8 cellular contexts compared by ENCODE assay signal in genomic region chr3:122533931-122534334, GRCh38. TPM values are rescaled to one million over a fixed set of nuclear protein-coding genes. Genes with fewer than 3 reads are reported as not detected.
A peak's percentile ranks its signal among the peaks of the same experiment; 100 is the strongest.
DNase-seq lines count a peak whose midpoint lies in the region; ATAC-seq and TF ChIP-seq lines count a peak whose summit lies in the region.

No MANE protein-coding gene starts in this region.

- DNase-seq in ELF-1 (ENCODE audit: low read depth, low spot score) (peak; percentile 68), iris pigment epithelial cell (ENCODE audit: low read depth) (peak; percentile 91), SK-N-DZ (ENCODE audit: low spot score) (no peak), neural progenitor cell (ENCODE audit: low spot score) (no peak), G401 (ENCODE audit: low spot score) (no peak)
- peak; percentile 81 for DNase-seq in activated CD4-positive, alpha-beta T cell treated with anti-CD3 and anti-CD28 coated beads, Interleukin-2, amount 10 ng/mL, durations not matched to agents 24 days and 14 days

- H3K36me3 ChIP-seq in neural progenitor cell, result no peaks in the 10 kb centered on the region

- peaks cover 76% of the 10 kb centered on the region for H3K36me3 Mint-ChIP-seq in activated CD4-positive, alpha-beta T cell treated with anti-CD3 and anti-CD28 coated beads, Interleukin-2, amount 10 ng/mL, durations not matched to agents 24 days and 14 days (ENCODE audit: low read depth)
- H3K36me3 Mint-ChIP-seq in neural progenitor cell, result no peaks in the 10 kb centered on the region

- H3K27me3 Mint-ChIP-seq in activated CD4-positive, alpha-beta T cell treated with anti-CD3 and anti-CD28 coated beads, Interleukin-2, amount 10 ng/mL, durations not matched to agents 24 days and 14 days, result no peaks in the 10 kb centered on the region
- H3K27me3 Mint-ChIP-seq in neural progenitor cell (ENCODE audit: insufficient read depth, low read depth), result peaks cover 5% of the 10 kb centered on the region

- H3K27me3 ChIP-seq in neural progenitor cell, result no peaks in the 10 kb centered on the region

- ATAC-seq in GM21390 (IDR thresholded peaks at IDR 0.05; ENCODE audit: unreplicated experiment) (peak; percentile 100), HG03565 (IDR thresholded peaks at IDR 0.05; ENCODE audit: unreplicated experiment) (peak; percentile 98)

- H3K4me1 Mint-ChIP-seq in activated CD4-positive, alpha-beta T cell treated with anti-CD3 and anti-CD28 coated beads, Interleukin-2, amount 10 ng/mL, durations not matched to agents 24 days and 14 days, result peaks cover 46% of the 10 kb centered on the region
- H3K4me1 Mint-ChIP-seq in neural progenitor cell, result no peaks in the 10 kb centered on the region

- no peak for TF ChIP-seq CTCF in neural progenitor cell (IDR thresholded peaks at IDR 0.05)

- in situ Hi-C loops in G401 (cut with HindIII; ENCODE audit: low sequenced_read_pairs), result no loop called here

- H3K27ac Mint-ChIP-seq in activated CD4-positive, alpha-beta T cell treated with anti-CD3 and anti-CD28 coated beads, Interleukin-2, amount 10 ng/mL, durations not matched to agents 24 days and 14 days, result peak overlapping the region; percentile 63
- H3K27ac Mint-ChIP-seq in neural progenitor cell, result no peak overlapping the region

- H3K9ac ChIP-seq in neural progenitor cell, result no peak overlapping the region

- H3K4me3 Mint-ChIP-seq in activated CD4-positive, alpha-beta T cell treated with anti-CD3 and anti-CD28 coated beads, Interleukin-2, amount 10 ng/mL, durations not matched to agents 24 days and 14 days, result peak overlapping the region; percentile 9
- no peak overlapping the region for H3K4me3 Mint-ChIP-seq in neural progenitor cell

- no peak overlapping the region for H2AFZ ChIP-seq in neural progenitor cell (replicated peaks)

- no peak overlapping the region for H3K27ac ChIP-seq in neural progenitor cell

- no peaks in the 10 kb centered on the region for H3K9me3 Mint-ChIP-seq in activated CD4-positive, alpha-beta T cell treated with anti-CD3 and anti-CD28 coated beads, Interleukin-2, amount 10 ng/mL, durations not matched to agents 24 days and 14 days
- no peaks in the 10 kb centered on the region for H3K9me3 Mint-ChIP-seq in neural progenitor cell

- no peak overlapping the region for H3K4me3 ChIP-seq in neural progenitor cell

- H3F3A ChIP-seq in neural progenitor cell (ENCODE audit: low read depth), result no peaks in the 10 kb centered on the region

- H4K20me1 ChIP-seq in neural progenitor cell (ENCODE audit: low read depth), result no peaks in the 10 kb centered on the region

- peaks cover 3% of the 10 kb centered on the region for H3K4me1 ChIP-seq in neural progenitor cell

- no peak overlapping the region for H3K4me2 ChIP-seq in neural progenitor cell

- intact Hi-C loops in activated CD4-positive, alpha-beta T cell treated with anti-CD3 and anti-CD28 coated beads, Interleukin-2, amount 10 ng/mL, durations not matched to agents 24 days and 14 days (cut with micrococcal nuclease), result loop anchor here (1.0 to 5.0 kb wide), 9 partner anchors 20 to 141 kb away; partner anchors contain the start of genes DTX3L, KPNA1, PARP15 and PARP9

- H3K79me2 ChIP-seq in neural progenitor cell (ENCODE audit: low read depth), result no peaks in the 10 kb centered on the region

- no peaks in the 10 kb centered on the region for H3K9me3 ChIP-seq in neural progenitor cell (ENCODE audit: low read depth)

RNA-seq across cellular contexts. Expression of gene KPNA1, which starts 19.2 kb away (rescaled TPM):
- 78.4 and 79.4 TPM in 2 replicates for total RNA-seq in activated CD4-positive, alpha-beta T cell treated with anti-CD3 and anti-CD28 coated beads, Interleukin-2, amount 10 ng/mL, durations not matched to agents 24 days and 14 days
- polyA plus RNA-seq in SK-N-DZ (2014; cell fraction: cytosol; rRNA removed), result 22.0 and 26.7 TPM in 2 replicates
- 41.8 and 46.3 TPM in 2 replicates for polyA plus RNA-seq in SK-N-DZ (2014; cell fraction: nucleus; rRNA removed)
- 36.9 and 37.1 TPM in 2 replicates for total RNA-seq in neural progenitor cell (ENCODE audit: low replicate concordance)
- total RNA-seq in G401 (2014; rRNA removed; shearing (Covaris generic)), result 30.8 and 58.9 TPM in 2 replicates

RNA-seq across cellular contexts. Expression of gene PARP9, which starts 30.2 kb away (rescaled TPM):
- 45.7 and 47.9 TPM in 2 replicates for total RNA-seq in activated CD4-positive, alpha-beta T cell treated with anti-CD3 and anti-CD28 coated beads, Interleukin-2, amount 10 ng/mL, durations not matched to agents 24 days and 14 days
- 3.2 and 3.5 TPM in 2 replicates for polyA plus RNA-seq in SK-N-DZ (2014; cell fraction: cytosol; rRNA removed)
- 3.5 and 3.7 TPM in 2 replicates for polyA plus RNA-seq in SK-N-DZ (2014; cell fraction: nucleus; rRNA removed)
- total RNA-seq in neural progenitor cell (ENCODE audit: low replicate concordance), result 1.0 and 1.2 TPM in 2 replicates
- 3.8 and 4.1 TPM in 2 replicates for total RNA-seq in G401 (2014; rRNA removed; shearing (Covaris generic))

RNA-seq across cellular contexts. Expression of gene DTX3L, which starts 30.2 kb away (rescaled TPM):
- 39.8 and 43.7 TPM in 2 replicates for total RNA-seq in activated CD4-positive, alpha-beta T cell treated with anti-CD3 and anti-CD28 coated beads, Interleukin-2, amount 10 ng/mL, durations not matched to agents 24 days and 14 days
- polyA plus RNA-seq in SK-N-DZ (2014; cell fraction: cytosol; rRNA removed), result 0.86 and 1.8 TPM in 2 replicates
- 0.46 and 0.74 TPM in 2 replicates for polyA plus RNA-seq in SK-N-DZ (2014; cell fraction: nucleus; rRNA removed)
- 2.2 and 3.2 TPM in 2 replicates for total RNA-seq in neural progenitor cell (ENCODE audit: low replicate concordance)
- total RNA-seq in G401 (2014; rRNA removed; shearing (Covaris generic)), result 4.9 and 5.3 TPM in 2 replicates

RNA-seq across cellular contexts. Expression of gene PARP15, which starts 43.5 kb away (rescaled TPM):
- total RNA-seq in activated CD4-positive, alpha-beta T cell treated with anti-CD3 and anti-CD28 coated beads, Interleukin-2, amount 10 ng/mL, durations not matched to agents 24 days and 14 days, result 10.8 and 12.1 TPM in 2 replicates
- not detected in 2 replicates for polyA plus RNA-seq in SK-N-DZ (2014; cell fraction: cytosol; rRNA removed)
- not detected in 2 replicates for polyA plus RNA-seq in SK-N-DZ (2014; cell fraction: nucleus; rRNA removed)
- 0.06 TPM in 1 of 2 replicates, not detected in the other for total RNA-seq in neural progenitor cell (ENCODE audit: low replicate concordance)
- not detected in 2 replicates for total RNA-seq in G401 (2014; rRNA removed; shearing (Covaris generic))

Comparison
In these comparisons a context has a peak if more than half of its experiments do, and no peak if none do; other contexts are left out.
1. DNase-seq: peak in ELF-1 (single experiment), activated CD4-positive, alpha-beta T cell treated with anti-CD3 and anti-CD28 coated beads, Interleukin-2, amount 10 ng/mL, durations not matched to agents 24 days and 14 days (single experiment) and iris pigment epithelial cell (single experiment); none in SK-N-DZ (single experiment), neural progenitor cell (single experiment) and G401 (single experiment).